In genomic region chr6:146857180-146857959, GRCh38 we compare ENCODE assay signal across 8 cellular contexts.
DNase-seq lines count a peak whose midpoint lies in the region; ATAC-seq, FAIRE-seq and TF ChIP-seq lines count a peak whose summit lies in the region.

No MANE protein-coding gene starts in this region.

- intact Hi-C loops in left ventricle myocardium superior (cut with micrococcal nuclease), result loop anchor here (5.0 kb wide), 1 partner anchor 430 kb away; no protein-coding TSS in a partner anchor
- intact Hi-C loops in posterior vena cava (cut with DNase I), result loop anchor here (10.0 kb wide), 2 partner anchors 427 to 437 kb away; no protein-coding TSS in a partner anchor

- FAIRE-seq in GM12891 (lab: Jason Lieb, UNC), result peak; percentile 84

- no peak for TF ChIP-seq POLR2A in GM12891 (IDR thresholded peaks at IDR 0.05; ENCODE audit: low read depth, low read length)

- peak; percentile 92 for ATAC-seq in HG02798 (IDR thresholded peaks at IDR 0.05; ENCODE audit: poor library complexity, unreplicated experiment)
- ATAC-seq in left ventricle myocardium superior, result peak; percentile 98

- DNase-seq in GM12891 (ENCODE audit: insufficient read length, low spot score) (peak; percentile 47), NCI-H1105 treated with DMSO at 0.1 percent for 48 hours (lab: John Stamatoyannopoulos, UW) (peak; percentile 63), SW480 (ENCODE audit: low spot score) (peak; percentile 41), amniotic epithelial cell (ENCODE audit: low read depth) (peak; percentile 73), left ventricle myocardium superior (peak; percentile 91), posterior vena cava (ENCODE audit: low spot score) (peak; percentile 97), ureter (ENCODE audit: low spot score) (peak; percentile 87)

TF ChIP-seq in GM12891, 5 proteins besides CTCF, POLR2A, EP300 and RAD21:
- no peak for TF ChIP-seq POLR2AphosphoS5 (IDR thresholded peaks at IDR 0.05; ENCODE audit: low read depth, low read length)
- TF ChIP-seq TAF1 (IDR thresholded peaks at IDR 0.05; ENCODE audit: low read depth, low read length), result no peak
- 0 out of 2 replicates have a peak, but pooled peaks have one; percentile 4 for TF ChIP-seq SPI1 (IDR thresholded peaks at IDR 0.05; ENCODE audit: low read depth, low read length)
- TF ChIP-seq PAX5 (IDR thresholded peaks at IDR 0.05; ENCODE audit: insufficient read depth, low read length, severe bottlenecking), result no peak
- no peak for TF ChIP-seq POU2F2 (IDR thresholded peaks at IDR 0.05; ENCODE audit: low read depth, low read length)
TF ChIP-seq in GM12891: peak in this region for 1.

Comparison
In these comparisons a context has a peak if more than half of its experiments do, and no peak if none do; other contexts are left out.
1. Peak in every context shown above with its lines: DNase-seq and ATAC-seq.
2. DNase-seq: peak in every context shown above with its lines; median percentile 97 in posterior vena cava; 91 in left ventricle myocardium superior; 87 in ureter; 73 in amniotic epithelial cell; 63 in NCI-H1105 treated with DMSO at 0.1 percent for 48 hours; 47 in GM12891; 41 in SW480.